In genomic region chr4:67918428-67918827, GRCh38 we compare ENCODE assay signal across 9 cellular contexts. TPM values are rescaled to one million over a fixed set of nuclear protein-coding genes. Genes with fewer than 3 reads are reported as not detected.
DNase-seq lines count a peak whose midpoint lies in the region; ATAC-seq and TF ChIP-seq lines count a peak whose summit lies in the region.
"Had no signal": no experiment of that assay in that cellular context is flagged by ENCODE, and none has a peak within 500 bp of the region (broad histone marks: within the 10 kb centered on the region; RNA-seq: fewer than 3 reads in every experiment).

No MANE protein-coding gene starts in this region.

- intact Hi-C loops in heart left ventricle (cut with DNase I), result no loop called here

- H3K9ac ChIP-seq in MM.1S (ENCODE audit: low read length) (no peak overlapping the region), mesendoderm (ENCODE audit: low read length) (no peak overlapping the region)

- H3F3A ChIP-seq in MM.1S (ENCODE audit: insufficient read depth, low read length), result no peaks in the 10 kb centered on the region

- H2BK5ac ChIP-seq in mesendoderm (ENCODE audit: low read length), result no peak overlapping the region

- H3K36me3 ChIP-seq in MM.1S (replicated peaks; ENCODE audit: insufficient read depth, low read length) (no peaks in the 10 kb centered on the region), mesendoderm (ENCODE audit: control insufficient read depth, insufficient read depth, low read length) (no peaks in the 10 kb centered on the region), heart left ventricle (no peaks in the 10 kb centered on the region)
- H3K36me3 ChIP-seq: spleen had no signal

- H2AK5ac ChIP-seq in mesendoderm (ENCODE audit: low read length), result no peak overlapping the region

- H3K18ac ChIP-seq in mesendoderm (ENCODE audit: low read length), result no peak overlapping the region

- H3K9me2 ChIP-seq in MM.1S (replicated peaks; ENCODE audit: insufficient read depth, low read length), result no peaks in the 10 kb centered on the region; the same call in 1 of the 2 replicates

- in situ Hi-C loops in astrocyte of the cerebellum (cut with HindIII; ENCODE audit: low sequenced_read_pairs), result no loop called here

- H3K4me3 ChIP-seq in MM.1S (ENCODE audit: low read length) (no peak overlapping the region), astrocyte of the cerebellum (ENCODE audit: low read depth, low read length) (no peak overlapping the region), mesendoderm (ENCODE audit: low read length) (no peak overlapping the region), heart left ventricle (no peak overlapping the region)
- H3K4me3 ChIP-seq: spleen had no signal

- H4K8ac ChIP-seq in mesendoderm (ENCODE audit: low read depth, low read length), result no peak overlapping the region

- no peak overlapping the region for H3K23ac ChIP-seq in mesendoderm (ENCODE audit: low read length)

- H4K20me1 ChIP-seq in MM.1S (ENCODE audit: insufficient read depth, low read length), result no peaks in the 10 kb centered on the region

- H3K56ac ChIP-seq in mesendoderm (ENCODE audit: low read length), result no peak overlapping the region

- no peaks in the 10 kb centered on the region for H3K79me1 ChIP-seq in mesendoderm (ENCODE audit: low read length)

- no peak overlapping the region for H2BK15ac ChIP-seq in mesendoderm (replicated peaks; ENCODE audit: low read depth)

- H3K4me1 ChIP-seq in MM.1S (ENCODE audit: low read length) (no peaks in the 10 kb centered on the region), mesendoderm (ENCODE audit: control insufficient read depth, low read depth, low read length) (no peaks in the 10 kb centered on the region), heart left ventricle (no peaks in the 10 kb centered on the region)
- H3K4me1 ChIP-seq: spleen had no signal

- H3K4me2 ChIP-seq in MM.1S (ENCODE audit: low read depth, low read length) (no peak overlapping the region), mesendoderm (ENCODE audit: low read length) (no peak overlapping the region)

- no peak overlapping the region for H2AFZ ChIP-seq in MM.1S (ENCODE audit: low read length)

- H3K9me3 ChIP-seq in MM.1S (replicated peaks; ENCODE audit: insufficient read depth, low read length) (no peaks in the 10 kb centered on the region), heart left ventricle (no peaks in the 10 kb centered on the region)
- H3K9me3 ChIP-seq: spleen had no signal

- ATAC-seq in heart left ventricle (no peak), HG02970 (IDR thresholded peaks at IDR 0.05; ENCODE audit: low FRiP score, unreplicated experiment) (no peak)

- no peak for TF ChIP-seq POLR2A in heart left ventricle (IDR thresholded peaks at IDR 0.05)

- peak; percentile 23; the same call in 1 of the 2 replicates for TF ChIP-seq CTCF in GM12874 (IDR thresholded peaks at IDR 0.05; ENCODE audit: insufficient read depth, low read depth, low read length)
- TF ChIP-seq CTCF in MM.1S (IDR thresholded peaks at IDR 0.05; ENCODE audit: low read length), result peak; percentile 79
- TF ChIP-seq CTCF in astrocyte of the cerebellum (IDR thresholded peaks at IDR 0.05; ENCODE audit: low read depth, low read length, missing control alignments), result peak; percentile 47
- TF ChIP-seq CTCF in heart left ventricle (IDR thresholded peaks at IDR 0.05), result peak in 1 of 12 donors; percentile 8

- no peak overlapping the region for H3K4ac ChIP-seq in mesendoderm (ENCODE audit: low read depth, low read length)

- no peak overlapping the region for H4K5ac ChIP-seq in mesendoderm (ENCODE audit: low read length)

- no peak overlapping the region for H3K27ac ChIP-seq in MM.1S (ENCODE audit: low read length)
- no peak overlapping the region for H3K27ac ChIP-seq in mesendoderm (ENCODE audit: low read depth, low read length)
- H3K27ac ChIP-seq in heart left ventricle, result no peak overlapping the region
- H3K27ac ChIP-seq: spleen had no signal

- H2BK120ac ChIP-seq in mesendoderm (ENCODE audit: low read depth, low read length), result no peak overlapping the region

- H3K79me2 ChIP-seq in MM.1S (ENCODE audit: low read length), result no peaks in the 10 kb centered on the region
- no peaks in the 10 kb centered on the region for H3K79me2 ChIP-seq in mesendoderm (ENCODE audit: control insufficient read depth, insufficient read depth, low read length)

- DNase-seq in MM.1S (no peak), astrocyte of the cerebellum (ENCODE audit: low read depth) (no peak), mesendoderm (peak; percentile 38), heart left ventricle (no peak), HCEC 1CT (no peak)
- DNase-seq: activated CD4-positive, alpha-beta T cell treated with anti-CD3 and anti-CD28 coated beads, Interleukin-2, amount 10 ng/mL, durations not matched to agents 24 days and 14 days; spleen had no signal

- H3K27me3 ChIP-seq in MM.1S (replicated peaks; ENCODE audit: insufficient read depth, low read length), result no peaks in the 10 kb centered on the region
- no peaks in the 10 kb centered on the region for H3K27me3 ChIP-seq in mesendoderm (ENCODE audit: insufficient read depth, low read length, poor library complexity)
- no peaks in the 10 kb centered on the region for H3K27me3 ChIP-seq in heart left ventricle
- H3K27me3 ChIP-seq: spleen had no signal

RNA-seq across cellular contexts. Expression of gene TMPRSS11D, which starts 34.6 kb away (rescaled TPM):
- polyA plus RNA-seq in mesendoderm (2013, experiment 1 of 2), result 0.13 TPM
- polyA plus RNA-seq in mesendoderm (2013, experiment 2 of 2), result 0.28 TPM
- total RNA-seq in heart left ventricle, result not detected
- not detected for polyA plus RNA-seq in heart left ventricle
- total RNA-seq: activated CD4-positive, alpha-beta T cell treated with anti-CD3 and anti-CD28 coated beads, Interleukin-2, amount 10 ng/mL, durations not matched to agents 24 days and 14 days; spleen had no signal

RNA-seq across cellular contexts. Expression of gene TMPRSS11A, which starts 44.9 kb away (rescaled TPM):
- not detected for polyA plus RNA-seq in mesendoderm (2013, experiment 1 of 2)
- polyA plus RNA-seq in mesendoderm (2013, experiment 2 of 2), result not detected
- not detected for total RNA-seq in heart left ventricle
- not detected for polyA plus RNA-seq in heart left ventricle
- total RNA-seq: activated CD4-positive, alpha-beta T cell treated with anti-CD3 and anti-CD28 coated beads, Interleukin-2, amount 10 ng/mL, durations not matched to agents 24 days and 14 days; spleen had no signal
